Comparison of ENCODE assay signal across 12 cellular contexts in genomic region chr1:35576061-35576765, GRCh38. TPM values are rescaled to one million over a fixed set of nuclear protein-coding genes. Genes with fewer than 3 reads are reported as not detected.
A peak's percentile ranks its signal among the peaks of the same experiment; 100 is the strongest.
DNase-seq lines count a peak whose midpoint lies in the region; ATAC-seq and FAIRE-seq lines count a peak whose summit lies in the region.
"Had no signal": no experiment of that assay in that cellular context is flagged by ENCODE, and none has a peak within 500 bp of the region (broad histone marks: within the 10 kb centered on the region; RNA-seq: fewer than 3 reads in every experiment).

No MANE protein-coding gene starts in this region.

- peak overlapping the region; percentile 79 to 88 (median 82) for H3K4me3 Mint-ChIP-seq in CD4-positive, alpha-beta memory T cell
- peak overlapping the region; percentile 51 for H3K4me3 Mint-ChIP-seq in activated naive CD8-positive, alpha-beta T cell treated with anti-CD3 and anti-CD28 coated beads, Interleukin-2, amount 50 U/mL, for 24 hours
- H3K4me3 Mint-ChIP-seq in natural killer cell treated with Interleukin-12 subunit alpha and Interleukin-12 subunit beta and Interleukin-15 and Interleukin-18, amount 100 ng/mL, for 72 hours: peak overlapping the region; percentile 95

- H3K27me3 Mint-ChIP-seq in CD4-positive, alpha-beta memory T cell: peaks cover 1 to 2% of the 10 kb centered on the region in 2 donors
- H3K27me3 Mint-ChIP-seq in activated naive CD8-positive, alpha-beta T cell treated with anti-CD3 and anti-CD28 coated beads, Interleukin-2, amount 50 U/mL, for 24 hours: peaks cover 2% of the 10 kb centered on the region
- no peaks in the 10 kb centered on the region for H3K27me3 Mint-ChIP-seq in natural killer cell treated with Interleukin-12 subunit alpha and Interleukin-12 subunit beta and Interleukin-15 and Interleukin-18, amount 100 ng/mL, for 72 hours

- H3K27ac ChIP-seq in CD4-positive, alpha-beta memory T cell (ENCODE audit: low read depth, low read length): no peak overlapping the region
- H3K27ac ChIP-seq in HUES6 (ENCODE audit: low read depth, low read length): no peak overlapping the region
- H3K27ac ChIP-seq: epithelial cell of prostate had no signal

- FAIRE-seq in HTR-8/SVneo (lab: Jason Lieb, UNC): no peak

- H3K27ac Mint-ChIP-seq in CD4-positive, alpha-beta memory T cell: peak overlapping the region in 5 of 7 donors; percentile 48 to 82 (median 74)
- H3K27ac Mint-ChIP-seq in activated naive CD8-positive, alpha-beta T cell treated with anti-CD3 and anti-CD28 coated beads, Interleukin-2, amount 50 U/mL, for 24 hours: peak overlapping the region; percentile 60
- peak overlapping the region; percentile 15 to 86 for H3K27ac Mint-ChIP-seq in natural killer cell treated with Interleukin-12 subunit alpha and Interleukin-12 subunit beta and Interleukin-15 and Interleukin-18, amount 100 ng/mL, for 72 hours

- no peaks in the 10 kb centered on the region for H3K9me3 ChIP-seq in CD4-positive, alpha-beta memory T cell (ENCODE audit: control insufficient read depth in 1 of 2, low read length in 2 of 2)
- H3K9me3 ChIP-seq in HUES6 (ENCODE audit: control insufficient read depth, insufficient read depth, low read depth, low read length): no peaks in the 10 kb centered on the region

- H3K27me3 ChIP-seq in CD4-positive, alpha-beta memory T cell (ENCODE audit: insufficient read depth, low read length): no peaks in the 10 kb centered on the region
- peaks cover 76% of the 10 kb centered on the region for H3K27me3 ChIP-seq in HUES6 (ENCODE audit: control insufficient read depth, insufficient read depth, low read length)

- H3K36me3 Mint-ChIP-seq in CD4-positive, alpha-beta memory T cell: no peaks in the 10 kb centered on the region
- no peaks in the 10 kb centered on the region for H3K36me3 Mint-ChIP-seq in activated naive CD8-positive, alpha-beta T cell treated with anti-CD3 and anti-CD28 coated beads, Interleukin-2, amount 50 U/mL, for 24 hours (ENCODE audit: low read depth)
- no peaks in the 10 kb centered on the region for H3K36me3 Mint-ChIP-seq in natural killer cell treated with Interleukin-12 subunit alpha and Interleukin-12 subunit beta and Interleukin-15 and Interleukin-18, amount 100 ng/mL, for 72 hours

- H3K4me3 ChIP-seq in CD4-positive, alpha-beta memory T cell (ENCODE audit: low read length in 2 of 2): no peak overlapping the region
- peak overlapping the region; percentile 30; the same call in 1 of the 2 replicates for H3K4me3 ChIP-seq in HUES6 (ENCODE audit: low read depth, low read length)

- peaks cover 28% of the 10 kb centered on the region for H3K4me1 ChIP-seq in CD4-positive, alpha-beta memory T cell (ENCODE audit: insufficient read depth, low read length)
- peaks cover 34% of the 10 kb centered on the region for H3K4me1 ChIP-seq in HUES6 (ENCODE audit: control insufficient read depth, insufficient read depth, low read length)

- no peak for ATAC-seq in activated naive CD8-positive, alpha-beta T cell treated with anti-CD3 and anti-CD28 coated beads, Interleukin-2, amount 50 U/mL, for 24 hours
- peak in 1 of 2 donors; percentile 4 for ATAC-seq in natural killer cell treated with Interleukin-12 subunit alpha and Interleukin-12 subunit beta and Interleukin-15 and Interleukin-18, amount 100 ng/mL, for 72 hours
- no peak for ATAC-seq in HG03097 (IDR thresholded peaks at IDR 0.05; ENCODE audit: low FRiP score, unreplicated experiment)

- H3K9me3 Mint-ChIP-seq in CD4-positive, alpha-beta memory T cell: peaks cover 0 to 2% (median 0%) of the 10 kb centered on the region in 8 donors
- no peaks in the 10 kb centered on the region for H3K9me3 Mint-ChIP-seq in activated naive CD8-positive, alpha-beta T cell treated with anti-CD3 and anti-CD28 coated beads, Interleukin-2, amount 50 U/mL, for 24 hours
- H3K9me3 Mint-ChIP-seq in natural killer cell treated with Interleukin-12 subunit alpha and Interleukin-12 subunit beta and Interleukin-15 and Interleukin-18, amount 100 ng/mL, for 72 hours: no peaks in the 10 kb centered on the region

- intact Hi-C loops in CD4-positive, alpha-beta memory T cell (cut with micrococcal nuclease): no loop called here

- no peak for DNase-seq in CD4-positive, alpha-beta memory T cell
- no peak for DNase-seq in activated naive CD8-positive, alpha-beta T cell treated with anti-CD3 and anti-CD28 coated beads, Interleukin-2, amount 50 U/mL, for 24 hours
- DNase-seq in natural killer cell treated with Interleukin-12 subunit alpha and Interleukin-12 subunit beta and Interleukin-15 and Interleukin-18, amount 100 ng/mL, for 72 hours (ENCODE audit: low spot score): no peak
- DNase-seq in HTR-8/SVneo (ENCODE audit: insufficient read length, low spot score) (no peak), NOMO-1 treated with dmso at 0.1 percent for 144 hours (lab: John Stamatoyannopoulos, UW; ENCODE audit: unreplicated experiment) (no peak), globus pallidus (ENCODE audit: low spot score) (no peak)
- DNase-seq: amygdala, EL, NCI-H510A had no signal

- H3K9ac ChIP-seq in HUES6 (ENCODE audit: low read length): no peak overlapping the region

- no peaks in the 10 kb centered on the region for H3K36me3 ChIP-seq in CD4-positive, alpha-beta memory T cell (ENCODE audit: insufficient read depth, low read length)
- no peaks in the 10 kb centered on the region for H3K36me3 ChIP-seq in HUES6 (ENCODE audit: control insufficient read depth, insufficient read depth, low read length)

- peaks cover 13 to 37% (median 20%) of the 10 kb centered on the region in 4 donors for H3K4me1 Mint-ChIP-seq in CD4-positive, alpha-beta memory T cell
- H3K4me1 Mint-ChIP-seq in activated naive CD8-positive, alpha-beta T cell treated with anti-CD3 and anti-CD28 coated beads, Interleukin-2, amount 50 U/mL, for 24 hours: peaks cover 21% of the 10 kb centered on the region
- H3K4me1 Mint-ChIP-seq in natural killer cell treated with Interleukin-12 subunit alpha and Interleukin-12 subunit beta and Interleukin-15 and Interleukin-18, amount 100 ng/mL, for 72 hours (ENCODE audit: low read depth in 2 of 2): peaks cover 25 to 31% of the 10 kb centered on the region in 2 donors

- CTCF ChIA-PET in CD4-positive, alpha-beta memory T cell (lab: Charles Lee; ENCODE audit: partially characterized antibody): interaction anchor here (3.4 kb wide), 1 partner anchor 8 kb away, joined by 18 read pairs; no protein-coding TSS in a partner anchor

- POLR2A ChIA-PET in CD4-positive, alpha-beta memory T cell (lab: Charles Lee; ENCODE audit: partially characterized antibody): interaction anchor here (1.0 kb wide), 1 partner anchor 20 kb away, joined by 5 read pairs; the partner anchor contains the start of gene KIAA0319L

RNA-seq across cellular contexts. Expression of gene TFAP2E, which starts 3.1 kb away (rescaled TPM):
- total RNA-seq in CD4-positive, alpha-beta memory T cell: 1 to 10 TPM; 2.3 to 2.9 TPM
- under 1 TPM in 1 of 2 donors, not detected in 1; 0.23 TPM for polyA plus RNA-seq in CD4-positive, alpha-beta memory T cell
- 1 to 10 TPM; 3.3 to 5.1 TPM for total RNA-seq in natural killer cell treated with Interleukin-12 subunit alpha and Interleukin-12 subunit beta and Interleukin-15 and Interleukin-18, amount 100 ng/mL, for 72 hours

RNA-seq across cellular contexts. Expression of gene NCDN, which starts 18.6 kb away (rescaled TPM):
- 10 to 100 TPM; 29.7 to 32.2 TPM for total RNA-seq in CD4-positive, alpha-beta memory T cell
- polyA plus RNA-seq in CD4-positive, alpha-beta memory T cell: 10 to 100 TPM; 13.4 to 18.4 TPM
- total RNA-seq in natural killer cell treated with Interleukin-12 subunit alpha and Interleukin-12 subunit beta and Interleukin-15 and Interleukin-18, amount 100 ng/mL, for 72 hours: 10 to 100 TPM; 42.2 to 59.6 TPM

RNA-seq across cellular contexts. Expression of gene KIAA0319L, which starts 19.0 kb away (rescaled TPM):
- 10 to 100 TPM; 79.4 to 82.9 TPM for total RNA-seq in CD4-positive, alpha-beta memory T cell
- 10 to 100 TPM; 12.7 to 29.2 TPM for polyA plus RNA-seq in CD4-positive, alpha-beta memory T cell
- total RNA-seq in natural killer cell treated with Interleukin-12 subunit alpha and Interleukin-12 subunit beta and Interleukin-15 and Interleukin-18, amount 100 ng/mL, for 72 hours: 10 to 100 TPM; 58.6 to 88.8 TPM
